In the genomic region with DNA sequence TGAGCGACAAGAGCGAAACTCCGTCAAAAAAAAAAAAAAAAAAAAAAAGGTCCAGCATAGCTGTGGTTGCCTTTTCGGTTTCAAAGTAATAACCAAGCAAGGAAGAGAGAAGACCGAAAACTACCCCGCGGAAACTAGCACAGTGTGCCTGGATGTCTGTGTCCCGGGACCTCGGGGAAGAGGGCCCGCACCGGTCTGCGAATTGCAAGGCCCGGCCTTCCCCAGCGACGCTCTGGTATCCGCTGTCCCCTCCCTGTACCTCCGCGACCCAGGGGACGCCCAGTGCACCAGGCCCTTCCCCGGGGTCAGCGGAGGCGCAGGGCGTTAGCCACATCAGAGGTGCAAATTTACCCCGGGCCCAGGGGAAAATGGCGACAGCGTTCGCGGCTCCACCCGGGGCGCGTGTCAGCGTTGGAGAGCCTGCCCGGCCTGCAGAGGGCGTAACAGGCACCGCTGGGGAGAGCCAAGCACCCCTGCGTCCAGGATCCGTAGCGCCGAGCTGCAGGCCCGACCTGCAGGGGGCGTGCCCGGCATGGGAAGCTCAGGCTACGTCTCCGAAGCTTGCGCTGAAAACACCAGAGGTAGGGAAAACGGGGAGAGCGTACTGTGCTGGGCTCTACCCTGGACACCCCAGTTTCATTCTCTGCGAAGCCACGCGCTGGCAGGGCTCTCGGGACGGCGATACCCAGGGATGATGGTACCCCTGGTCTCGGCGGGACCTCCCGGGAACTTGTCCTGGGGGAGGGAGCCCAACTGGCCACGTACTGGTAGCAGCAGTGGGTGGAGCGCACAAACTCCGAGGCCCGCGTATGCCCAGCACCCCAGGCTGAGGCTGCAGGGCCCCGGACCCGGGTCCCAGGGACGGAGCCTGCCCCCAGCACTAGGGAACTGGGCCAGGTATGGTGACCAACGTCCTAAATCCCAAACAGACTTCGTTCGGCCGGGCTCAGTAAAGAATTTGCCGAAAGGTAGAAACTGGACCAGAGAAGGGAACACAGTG, we compare ENCODE assay signal across 1 cellular context.
A peak's percentile ranks its signal among the peaks of the same experiment; 100 is the strongest.
TF ChIP-seq lines count a peak whose summit lies in the region.

No MANE protein-coding gene starts in this region.

TF ChIP-seq in H1, 55 proteins besides CTCF, POLR2A, EP300 and RAD21 (continued from another document):
- TF ChIP-seq BCL11A (IDR thresholded peaks at IDR 0.05; ENCODE audit: low read depth in 2 of 2, low read length in 2 of 2) (no peak), JUND (IDR thresholded peaks at IDR 0.05; ENCODE audit: low read length) (peak; percentile 53; the same call in 1 of the 2 replicates), BRCA1 (IDR thresholded peaks at IDR 0.05; ENCODE audit: low read depth, low read length) (no peak), GABPA (IDR thresholded peaks at IDR 0.05; ENCODE audit: borderline replicate concordance, insufficient read depth, low read length) (no peak), JUN (IDR thresholded peaks at IDR 0.05; ENCODE audit: low read depth, low read length) (no peak), HDAC6 (IDR thresholded peaks at IDR 0.05; ENCODE audit: low read depth, low read length) (no peak), ZNF274 (IDR thresholded peaks at IDR 0.05; ENCODE audit: borderline replicate concordance, extremely low read depth, low read length) (no peak), CEBPB (IDR thresholded peaks at IDR 0.05; ENCODE audit: low read depth, low read length) (no peak), RNF2 (IDR thresholded peaks at IDR 0.05; ENCODE audit: borderline replicate concordance, low read depth, low read length, missing control alignments, poor library complexity, severe bottlenecking) (peak; percentile 43), KDM4A (IDR thresholded peaks at IDR 0.05; ENCODE audit: low read depth, low read length, severe bottlenecking) (peak; percentile 65), EGR1 (IDR thresholded peaks at IDR 0.05; ENCODE audit: borderline replicate concordance, low read depth, low read length) (no peak), ASH2L (IDR thresholded peaks at IDR 0.05; ENCODE audit: low read length) (peak; percentile 60), CTBP2 (IDR thresholded peaks at IDR 0.05; ENCODE audit: borderline replicate concordance, insufficient read depth, insufficient read length, low read length) (peak; percentile 32), CHD2 (IDR thresholded peaks at IDR 0.05; ENCODE audit: low read length) (no peak; the same call in 1 of the 2 replicates), NRF1 (IDR thresholded peaks at IDR 0.05; ENCODE audit: low read depth, low read length) (no peak), CBX5 (IDR thresholded peaks at IDR 0.05; ENCODE audit: low read depth, low read length) (no peak), HDAC2 (IDR thresholded peaks at IDR 0.05; ENCODE audit: borderline replicate concordance in 1 of 2, low read depth in 2 of 2, low read length in 2 of 2) (peak; percentile 38 to 91; a peak in 2 of 4 replicates), YY1 (IDR thresholded peaks at IDR 0.05; ENCODE audit: low read depth, low read length) (peak; percentile 91), TCF12 (IDR thresholded peaks at IDR 0.05; ENCODE audit: low read depth, low read length) (no peak), POLR2AphosphoS5 (IDR thresholded peaks at IDR 0.05; ENCODE audit: low read depth, low read length) (no peak), SP4 (IDR thresholded peaks at IDR 0.05; ENCODE audit: low read length) (no peak), TBP (IDR thresholded peaks at IDR 0.05; ENCODE audit: low read depth, low read length) (peak; percentile 25; the same call in 1 of the 2 replicates), BACH1 (IDR thresholded peaks at IDR 0.05; ENCODE audit: low read length) (peak; percentile 48), SP1 (IDR thresholded peaks at IDR 0.05; ENCODE audit: low read depth, low read length) (no peak), TAF7 (optimal IDR thresholded peaks at IDR 0.05; ENCODE audit: borderline replicate concordance, low read depth, low read length) (no peak), SIN3A (conservative IDR thresholded peaks at IDR 0.05 in 1 of 2, IDR thresholded peaks at IDR 0.05 in 1 of 2; ENCODE audit: low read depth in 1 of 2, low read length in 2 of 2) (no peak), NANOG (IDR thresholded peaks at IDR 0.05; ENCODE audit: insufficient read depth, low read depth, low read length, poor library complexity, severe bottlenecking) (no peak), RBBP5 (IDR thresholded peaks at IDR 0.05; ENCODE audit: borderline replicate concordance, low read depth, low read length) (no peak), TEAD4 (IDR thresholded peaks at IDR 0.05; ENCODE audit: low read depth, low read length) (no peak; the same call in 1 of the 2 replicates), PHF8 (conservative IDR thresholded peaks at IDR 0.05; ENCODE audit: low read depth, low read length) (no peak), RXRA (IDR thresholded peaks at IDR 0.05; ENCODE audit: insufficient read depth, low read depth, low read length) (no peak), RFX5 (IDR thresholded peaks at IDR 0.05; ENCODE audit: borderline replicate concordance, low read depth, low read length) (no peak), POU5F1 (IDR thresholded peaks at IDR 0.05; ENCODE audit: low read depth, low read length) (no peak), SAP30 (IDR thresholded peaks at IDR 0.05; ENCODE audit: insufficient read depth, insufficient replicate concordance, low read length) (no peak), TAF1 (IDR thresholded peaks at IDR 0.05; ENCODE audit: low read depth, low read length) (0 out of 2 replicates have a peak, but pooled peaks have one; percentile 6), CHD1 (IDR thresholded peaks at IDR 0.05; ENCODE audit: low read depth, low read length) (no peak), CBX8 (IDR thresholded peaks at IDR 0.05; ENCODE audit: borderline replicate concordance, low read depth, low read length) (no peak; the same call in 1 of the 2 replicates), EZH2 (IDR thresholded peaks at IDR 0.05; ENCODE audit: low read depth, low read length, severe bottlenecking) (no peak), GTF2F1 (IDR thresholded peaks at IDR 0.05; ENCODE audit: borderline replicate concordance, low read depth, low read length) (0 out of 2 replicates have a peak, but pooled peaks have one; percentile 63), FOSL1 (IDR thresholded peaks at IDR 0.05; ENCODE audit: insufficient read depth, low read depth, low read length) (peak; percentile 85)
- TF ChIP-seq, protein P1, sequence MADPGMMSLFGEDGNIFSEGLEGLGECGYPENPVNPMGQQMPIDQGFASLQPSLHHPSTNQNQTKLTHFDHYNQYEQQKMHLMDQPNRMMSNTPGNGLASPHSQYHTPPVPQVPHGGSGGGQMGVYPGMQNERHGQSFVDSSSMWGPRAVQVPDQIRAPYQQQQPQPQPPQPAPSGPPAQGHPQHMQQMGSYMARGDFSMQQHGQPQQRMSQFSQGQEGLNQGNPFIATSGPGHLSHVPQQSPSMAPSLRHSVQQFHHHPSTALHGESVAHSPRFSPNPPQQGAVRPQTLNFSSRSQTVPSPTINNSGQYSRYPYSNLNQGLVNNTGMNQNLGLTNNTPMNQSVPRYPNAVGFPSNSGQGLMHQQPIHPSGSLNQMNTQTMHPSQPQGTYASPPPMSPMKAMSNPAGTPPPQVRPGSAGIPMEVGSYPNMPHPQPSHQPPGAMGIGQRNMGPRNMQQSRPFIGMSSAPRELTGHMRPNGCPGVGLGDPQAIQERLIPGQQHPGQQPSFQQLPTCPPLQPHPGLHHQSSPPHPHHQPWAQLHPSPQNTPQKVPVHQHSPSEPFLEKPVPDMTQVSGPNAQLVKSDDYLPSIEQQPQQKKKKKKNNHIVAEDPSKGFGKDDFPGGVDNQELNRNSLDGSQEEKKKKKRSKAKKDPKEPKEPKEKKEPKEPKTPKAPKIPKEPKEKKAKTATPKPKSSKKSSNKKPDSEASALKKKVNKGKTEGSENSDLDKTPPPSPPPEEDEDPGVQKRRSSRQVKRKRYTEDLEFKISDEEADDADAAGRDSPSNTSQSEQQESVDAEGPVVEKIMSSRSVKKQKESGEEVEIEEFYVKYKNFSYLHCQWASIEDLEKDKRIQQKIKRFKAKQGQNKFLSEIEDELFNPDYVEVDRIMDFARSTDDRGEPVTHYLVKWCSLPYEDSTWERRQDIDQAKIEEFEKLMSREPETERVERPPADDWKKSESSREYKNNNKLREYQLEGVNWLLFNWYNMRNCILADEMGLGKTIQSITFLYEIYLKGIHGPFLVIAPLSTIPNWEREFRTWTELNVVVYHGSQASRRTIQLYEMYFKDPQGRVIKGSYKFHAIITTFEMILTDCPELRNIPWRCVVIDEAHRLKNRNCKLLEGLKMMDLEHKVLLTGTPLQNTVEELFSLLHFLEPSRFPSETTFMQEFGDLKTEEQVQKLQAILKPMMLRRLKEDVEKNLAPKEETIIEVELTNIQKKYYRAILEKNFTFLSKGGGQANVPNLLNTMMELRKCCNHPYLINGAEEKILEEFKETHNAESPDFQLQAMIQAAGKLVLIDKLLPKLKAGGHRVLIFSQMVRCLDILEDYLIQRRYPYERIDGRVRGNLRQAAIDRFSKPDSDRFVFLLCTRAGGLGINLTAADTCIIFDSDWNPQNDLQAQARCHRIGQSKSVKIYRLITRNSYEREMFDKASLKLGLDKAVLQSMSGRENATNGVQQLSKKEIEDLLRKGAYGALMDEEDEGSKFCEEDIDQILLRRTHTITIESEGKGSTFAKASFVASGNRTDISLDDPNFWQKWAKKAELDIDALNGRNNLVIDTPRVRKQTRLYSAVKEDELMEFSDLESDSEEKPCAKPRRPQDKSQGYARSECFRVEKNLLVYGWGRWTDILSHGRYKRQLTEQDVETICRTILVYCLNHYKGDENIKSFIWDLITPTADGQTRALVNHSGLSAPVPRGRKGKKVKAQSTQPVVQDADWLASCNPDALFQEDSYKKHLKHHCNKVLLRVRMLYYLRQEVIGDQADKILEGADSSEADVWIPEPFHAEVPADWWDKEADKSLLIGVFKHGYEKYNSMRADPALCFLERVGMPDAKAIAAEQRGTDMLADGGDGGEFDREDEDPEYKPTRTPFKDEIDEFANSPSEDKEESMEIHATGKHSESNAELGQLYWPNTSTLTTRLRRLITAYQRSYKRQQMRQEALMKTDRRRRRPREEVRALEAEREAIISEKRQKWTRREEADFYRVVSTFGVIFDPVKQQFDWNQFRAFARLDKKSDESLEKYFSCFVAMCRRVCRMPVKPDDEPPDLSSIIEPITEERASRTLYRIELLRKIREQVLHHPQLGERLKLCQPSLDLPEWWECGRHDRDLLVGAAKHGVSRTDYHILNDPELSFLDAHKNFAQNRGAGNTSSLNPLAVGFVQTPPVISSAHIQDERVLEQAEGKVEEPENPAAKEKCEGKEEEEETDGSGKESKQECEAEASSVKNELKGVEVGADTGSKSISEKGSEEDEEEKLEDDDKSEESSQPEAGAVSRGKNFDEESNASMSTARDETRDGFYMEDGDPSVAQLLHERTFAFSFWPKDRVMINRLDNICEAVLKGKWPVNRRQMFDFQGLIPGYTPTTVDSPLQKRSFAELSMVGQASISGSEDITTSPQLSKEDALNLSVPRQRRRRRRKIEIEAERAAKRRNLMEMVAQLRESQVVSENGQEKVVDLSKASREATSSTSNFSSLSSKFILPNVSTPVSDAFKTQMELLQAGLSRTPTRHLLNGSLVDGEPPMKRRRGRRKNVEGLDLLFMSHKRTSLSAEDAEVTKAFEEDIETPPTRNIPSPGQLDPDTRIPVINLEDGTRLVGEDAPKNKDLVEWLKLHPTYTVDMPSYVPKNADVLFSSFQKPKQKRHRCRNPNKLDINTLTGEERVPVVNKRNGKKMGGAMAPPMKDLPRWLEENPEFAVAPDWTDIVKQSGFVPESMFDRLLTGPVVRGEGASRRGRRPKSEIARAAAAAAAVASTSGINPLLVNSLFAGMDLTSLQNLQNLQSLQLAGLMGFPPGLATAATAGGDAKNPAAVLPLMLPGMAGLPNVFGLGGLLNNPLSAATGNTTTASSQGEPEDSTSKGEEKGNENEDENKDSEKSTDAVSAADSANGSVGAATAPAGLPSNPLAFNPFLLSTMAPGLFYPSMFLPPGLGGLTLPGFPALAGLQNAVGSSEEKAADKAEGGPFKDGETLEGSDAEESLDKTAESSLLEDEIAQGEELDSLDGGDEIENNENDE (IDR thresholded peaks at IDR 0.05; ENCODE audit: insufficient replicate concordance, low read length) = no peak
- TF ChIP-seq, protein P2, sequence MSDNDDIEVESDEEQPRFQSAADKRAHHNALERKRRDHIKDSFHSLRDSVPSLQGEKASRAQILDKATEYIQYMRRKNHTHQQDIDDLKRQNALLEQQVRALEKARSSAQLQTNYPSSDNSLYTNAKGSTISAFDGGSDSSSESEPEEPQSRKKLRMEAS (IDR thresholded peaks at IDR 0.05) = peak; percentile 91
- TF ChIP-seq, protein P3, sequence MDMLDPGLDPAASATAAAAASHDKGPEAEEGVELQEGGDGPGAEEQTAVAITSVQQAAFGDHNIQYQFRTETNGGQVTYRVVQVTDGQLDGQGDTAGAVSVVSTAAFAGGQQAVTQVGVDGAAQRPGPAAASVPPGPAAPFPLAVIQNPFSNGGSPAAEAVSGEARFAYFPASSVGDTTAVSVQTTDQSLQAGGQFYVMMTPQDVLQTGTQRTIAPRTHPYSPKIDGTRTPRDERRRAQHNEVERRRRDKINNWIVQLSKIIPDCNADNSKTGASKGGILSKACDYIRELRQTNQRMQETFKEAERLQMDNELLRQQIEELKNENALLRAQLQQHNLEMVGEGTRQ (IDR thresholded peaks at IDR 0.05; ENCODE audit: low read length) = 0 out of 2 replicates have a peak, but pooled peaks have one; percentile 30
- TF ChIP-seq, protein P4, sequence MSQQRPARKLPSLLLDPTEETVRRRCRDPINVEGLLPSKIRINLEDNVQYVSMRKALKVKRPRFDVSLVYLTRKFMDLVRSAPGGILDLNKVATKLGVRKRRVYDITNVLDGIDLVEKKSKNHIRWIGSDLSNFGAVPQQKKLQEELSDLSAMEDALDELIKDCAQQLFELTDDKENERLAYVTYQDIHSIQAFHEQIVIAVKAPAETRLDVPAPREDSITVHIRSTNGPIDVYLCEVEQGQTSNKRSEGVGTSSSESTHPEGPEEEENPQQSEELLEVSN (IDR thresholded peaks at IDR 0.05) = peak; percentile 62
- TF ChIP-seq, protein P5, sequence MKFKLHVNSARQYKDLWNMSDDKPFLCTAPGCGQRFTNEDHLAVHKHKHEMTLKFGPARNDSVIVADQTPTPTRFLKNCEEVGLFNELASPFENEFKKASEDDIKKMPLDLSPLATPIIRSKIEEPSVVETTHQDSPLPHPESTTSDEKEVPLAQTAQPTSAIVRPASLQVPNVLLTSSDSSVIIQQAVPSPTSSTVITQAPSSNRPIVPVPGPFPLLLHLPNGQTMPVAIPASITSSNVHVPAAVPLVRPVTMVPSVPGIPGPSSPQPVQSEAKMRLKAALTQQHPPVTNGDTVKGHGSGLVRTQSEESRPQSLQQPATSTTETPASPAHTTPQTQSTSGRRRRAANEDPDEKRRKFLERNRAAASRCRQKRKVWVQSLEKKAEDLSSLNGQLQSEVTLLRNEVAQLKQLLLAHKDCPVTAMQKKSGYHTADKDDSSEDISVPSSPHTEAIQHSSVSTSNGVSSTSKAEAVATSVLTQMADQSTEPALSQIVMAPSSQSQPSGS (IDR thresholded peaks at IDR 0.05; ENCODE audit: low read length) = no peak
- TF ChIP-seq, protein P6, sequence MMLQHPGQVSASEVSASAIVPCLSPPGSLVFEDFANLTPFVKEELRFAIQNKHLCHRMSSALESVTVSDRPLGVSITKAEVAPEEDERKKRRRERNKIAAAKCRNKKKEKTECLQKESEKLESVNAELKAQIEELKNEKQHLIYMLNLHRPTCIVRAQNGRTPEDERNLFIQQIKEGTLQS (IDR thresholded peaks at IDR 0.05; ENCODE audit: insufficient read depth, low read depth, low read length) = peak; percentile 34; the same call in 1 of the 2 replicates
